ENCODE assay signal across 8 cellular contexts in genomic region chr1:76075877-76076276, GRCh38. TPM values are rescaled to one million over a fixed set of nuclear protein-coding genes. Genes with fewer than 3 reads are reported as not detected.
A peak's percentile ranks its signal among the peaks of the same experiment; 100 is the strongest.
DNase-seq lines count a peak whose midpoint lies in the region; ATAC-seq and TF ChIP-seq lines count a peak whose summit lies in the region.

No MANE protein-coding gene starts in this region.

- H3K27ac Mint-ChIP-seq in activated naive CD8-positive, alpha-beta T cell treated with anti-CD3 and anti-CD28 coated beads, Interleukin-2, amount 10 ng/mL, durations not matched to agents 7 days and 5 days = no peak overlapping the region
- peak overlapping the region in 4 of 9 donors; percentile 0 to 73 (median 18) for H3K27ac Mint-ChIP-seq in naive thymus-derived CD4-positive, alpha-beta T cell
- no peak overlapping the region for H3K27ac Mint-ChIP-seq in activated CD4-positive, alpha-beta memory T cell treated with anti-CD3 and anti-CD28 coated beads for 36 hours

- H3K9me3 Mint-ChIP-seq in activated naive CD8-positive, alpha-beta T cell treated with anti-CD3 and anti-CD28 coated beads, Interleukin-2, amount 10 ng/mL, durations not matched to agents 7 days and 5 days = no peaks in the 10 kb centered on the region
- H3K9me3 Mint-ChIP-seq in naive thymus-derived CD4-positive, alpha-beta T cell = no peaks in the 10 kb centered on the region
- H3K9me3 Mint-ChIP-seq in activated CD4-positive, alpha-beta memory T cell treated with anti-CD3 and anti-CD28 coated beads for 36 hours = no peaks in the 10 kb centered on the region

- TF ChIP-seq CTCF in GM10248 (IDR thresholded peaks at IDR 0.05; ENCODE audit: control extremely low read depth, extremely low read depth, low read depth, missing control alignments) = no peak

- H3K9me3 ChIP-seq in naive thymus-derived CD4-positive, alpha-beta T cell (ENCODE audit: control insufficient read depth in 2 of 3, low read length in 3 of 3) = no peaks in the 10 kb centered on the region

- H3K27me3 Mint-ChIP-seq in activated naive CD8-positive, alpha-beta T cell treated with anti-CD3 and anti-CD28 coated beads, Interleukin-2, amount 10 ng/mL, durations not matched to agents 7 days and 5 days = peaks cover 6% of the 10 kb centered on the region
- H3K27me3 Mint-ChIP-seq in naive thymus-derived CD4-positive, alpha-beta T cell = peaks cover 0 to 24% (median 0%) of the 10 kb centered on the region in 5 donors
- H3K27me3 Mint-ChIP-seq in activated CD4-positive, alpha-beta memory T cell treated with anti-CD3 and anti-CD28 coated beads for 36 hours = no peaks in the 10 kb centered on the region

- CTCF ChIA-PET in GM10248 (lab: Yijun Ruan, JAX) = no interaction called here
- CTCF ChIA-PET in naive thymus-derived CD4-positive, alpha-beta T cell (lab: Charles Lee) = no interaction called here
- CTCF ChIA-PET in activated CD4-positive, alpha-beta memory T cell treated with anti-CD3 and anti-CD28 coated beads for 36 hours (lab: Charles Lee) = no interaction called here

- peaks cover 3% of the 10 kb centered on the region for H3K36me3 Mint-ChIP-seq in activated naive CD8-positive, alpha-beta T cell treated with anti-CD3 and anti-CD28 coated beads, Interleukin-2, amount 10 ng/mL, durations not matched to agents 7 days and 5 days
- H3K36me3 Mint-ChIP-seq in naive thymus-derived CD4-positive, alpha-beta T cell = no peaks in the 10 kb centered on the region
- H3K36me3 Mint-ChIP-seq in activated CD4-positive, alpha-beta memory T cell treated with anti-CD3 and anti-CD28 coated beads for 36 hours = no peaks in the 10 kb centered on the region

- peak; percentile 50 for ATAC-seq in HG03095 (IDR thresholded peaks at IDR 0.05; ENCODE audit: unreplicated experiment)
- ATAC-seq in activated naive CD8-positive, alpha-beta T cell treated with anti-CD3 and anti-CD28 coated beads, Interleukin-2, amount 10 ng/mL, durations not matched to agents 7 days and 5 days (ENCODE audit: low read depth) = no peak
- ATAC-seq in naive thymus-derived CD4-positive, alpha-beta T cell = peak; percentile 17

- intact Hi-C loops in naive thymus-derived CD4-positive, alpha-beta T cell (cut with micrococcal nuclease) = loop anchor here (1.0 to 10.0 kb wide), 10 partner anchors 78 to 1899 kb away; partner anchors contain the start of genes RABGGTB (in 2 of the 2), ACADM (in 1 of the 2), CRYZ (in 1 of the 2) and FPGT (in 1 of the 2)
- intact Hi-C loops in activated CD4-positive, alpha-beta memory T cell treated with anti-CD3 and anti-CD28 coated beads for 36 hours (cut with micrococcal nuclease) = loop anchor here (10.0 kb wide), 1 partner anchor 1609 kb away; the partner anchor contains the start of gene ZZZ3

- peak overlapping the region; percentile 76 for H3K4me3 Mint-ChIP-seq in activated naive CD8-positive, alpha-beta T cell treated with anti-CD3 and anti-CD28 coated beads, Interleukin-2, amount 10 ng/mL, durations not matched to agents 7 days and 5 days
- H3K4me3 Mint-ChIP-seq in naive thymus-derived CD4-positive, alpha-beta T cell = peak overlapping the region; percentile 8 to 93 (median 90)
- no peak overlapping the region for H3K4me3 Mint-ChIP-seq in activated CD4-positive, alpha-beta memory T cell treated with anti-CD3 and anti-CD28 coated beads for 36 hours

- H3K27ac ChIP-seq in naive thymus-derived CD4-positive, alpha-beta T cell (ENCODE audit: low read depth, low read length) = no peak overlapping the region

- H3K36me3 ChIP-seq in naive thymus-derived CD4-positive, alpha-beta T cell (ENCODE audit: control insufficient read depth in 2 of 3, insufficient read depth in 3 of 3, low read length in 3 of 3) = no peaks in the 10 kb centered on the region

- peaks cover 9 to 15% of the 10 kb centered on the region in 2 donors for H3K4me1 ChIP-seq in naive thymus-derived CD4-positive, alpha-beta T cell (ENCODE audit: control insufficient read depth in 2 of 2, insufficient read depth in 2 of 2, low read length in 2 of 2)

- no peaks in the 10 kb centered on the region for H3K27me3 ChIP-seq in naive thymus-derived CD4-positive, alpha-beta T cell (ENCODE audit: control insufficient read depth in 2 of 2, insufficient read depth in 2 of 2, low read length in 2 of 2)

- DNase-seq in GM10248 (ENCODE audit: extremely low spot score) = peak; percentile 13
- no peak for DNase-seq in activated naive CD8-positive, alpha-beta T cell treated with anti-CD3 and anti-CD28 coated beads, Interleukin-2, amount 10 ng/mL, durations not matched to agents 7 days and 5 days
- no peak for DNase-seq in naive thymus-derived CD4-positive, alpha-beta T cell
- DNase-seq in DMS153 treated with DMSO at 0.1 percent for 48 hours (lab: John Stamatoyannopoulos, UW; ENCODE audit: unreplicated experiment) = no peak
- no peak for DNase-seq in H4 (ENCODE audit: low spot score)
- DNase-seq in activated CD4-positive, alpha-beta memory T cell treated with anti-CD3 and anti-CD28 coated beads for 36 hours = no peak
- DNase-seq in stimulated activated naive CD4-positive, alpha-beta T cell (lab: John Stamatoyannopoulos, UW) = no peak

- POLR2A ChIA-PET in GM10248 (lab: Yijun Ruan, JAX) = no interaction called here
- POLR2A ChIA-PET in activated naive CD8-positive, alpha-beta T cell treated with anti-CD3 and anti-CD28 coated beads, Interleukin-2, amount 10 ng/mL, durations not matched to agents 7 days and 5 days (lab: Charles Lee) = no interaction called here
- POLR2A ChIA-PET in naive thymus-derived CD4-positive, alpha-beta T cell (lab: Charles Lee) = no interaction called here
- POLR2A ChIA-PET in activated CD4-positive, alpha-beta memory T cell treated with anti-CD3 and anti-CD28 coated beads for 36 hours (lab: Charles Lee) = no interaction called here

- peaks cover 30% of the 10 kb centered on the region for H3K4me1 Mint-ChIP-seq in activated naive CD8-positive, alpha-beta T cell treated with anti-CD3 and anti-CD28 coated beads, Interleukin-2, amount 10 ng/mL, durations not matched to agents 7 days and 5 days
- peaks cover 8 to 44% (median 26%) of the 10 kb centered on the region in 7 donors for H3K4me1 Mint-ChIP-seq in naive thymus-derived CD4-positive, alpha-beta T cell
- peaks cover 13% of the 10 kb centered on the region for H3K4me1 Mint-ChIP-seq in activated CD4-positive, alpha-beta memory T cell treated with anti-CD3 and anti-CD28 coated beads for 36 hours (ENCODE audit: low read depth)

- H3K4me3 ChIP-seq in naive thymus-derived CD4-positive, alpha-beta T cell (ENCODE audit: low read length) = no peak overlapping the region

RNA-seq across cellular contexts. Expression of gene ST6GALNAC3, which starts 1.3 kb away (rescaled TPM):
- total RNA-seq in activated naive CD8-positive, alpha-beta T cell treated with anti-CD3 and anti-CD28 coated beads, Interleukin-2, amount 10 ng/mL, durations not matched to agents 7 days and 5 days = under 1 TPM; 0.48 to 0.55 TPM
- 1 to 10 TPM in 4 of 5 experiments, not detected in 1; 1.9 to 4.8 (median 3.6) TPM for total RNA-seq in naive thymus-derived CD4-positive, alpha-beta T cell
- polyA plus RNA-seq in naive thymus-derived CD4-positive, alpha-beta T cell = under 1 TPM; 0.17 to 0.30 TPM
- total RNA-seq in H4 (2014; rRNA removed; shearing (Covaris generic)) = 4.6 and 11.4 TPM in 2 replicates
- total RNA-seq in activated CD4-positive, alpha-beta memory T cell treated with anti-CD3 and anti-CD28 coated beads for 36 hours = under 1 TPM; 0.26 to 0.41 TPM
